ENCODE assay signal across 27 cellular contexts in the genomic region with DNA sequence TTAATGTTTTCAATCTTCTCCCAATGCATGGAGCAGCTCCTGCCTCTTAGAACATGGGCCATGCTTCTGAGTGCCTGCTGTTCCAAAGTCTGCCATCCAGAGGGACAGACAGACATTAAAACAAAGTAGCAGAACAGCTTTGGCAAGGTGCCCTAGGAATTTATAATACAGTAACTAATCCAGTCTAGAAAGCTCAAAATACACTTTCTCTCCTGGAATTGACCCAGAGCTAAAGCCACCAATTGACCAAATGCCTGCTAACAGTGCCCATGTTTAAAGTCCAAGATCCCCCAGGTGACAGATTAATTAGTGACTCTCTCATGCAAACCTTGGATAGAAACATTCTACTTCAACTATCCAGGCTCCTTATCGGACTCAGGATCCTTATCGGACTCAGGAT. TPM values are rescaled to one million over a fixed set of nuclear protein-coding genes. Genes with fewer than 3 reads are reported as not detected.
DNase-seq lines count a peak whose midpoint lies in the region; ATAC-seq and TF ChIP-seq lines count a peak whose summit lies in the region.
"Had no signal": no experiment of that assay in that cellular context is flagged by ENCODE, and none has a peak within 500 bp of the region (broad histone marks: within the 10 kb centered on the region; RNA-seq: fewer than 3 reads in every experiment).

No MANE protein-coding gene starts in this region.

- TF ChIP-seq CTCF in testis (IDR thresholded peaks at IDR 0.05) = no peak

- WGBS in testis, 2 donors = 83 to 90% methylated on average over 2 of the region's 2 CpGs

- intact Hi-C loops in left colon (cut with DNase I, micrococcal nuclease) = loop anchor here in 1 of 2 donors (5.0 to 10.0 kb wide), 2 partner anchors 71 to 148 kb away; a partner anchor contains a TSS
- intact Hi-C loops in testis (cut with DNase I; ENCODE audit: low total_unique reads) = no loop called here

- DNase-seq in DMS 273 (lab: John Stamatoyannopoulos, UW; ENCODE audit: unreplicated experiment) (peak; percentile 45), DMS 273 treated with DMSO at 0.1 percent for 48 hours (lab: John Stamatoyannopoulos, UW) (no peak), SK-N-MC (ENCODE audit: low read depth, low spot score) (no peak), left colon (no peak), testis (peak; percentile 79), amygdala (lab: John Stamatoyannopoulos, UW) (no peak), foreskin melanocyte (no peak)
- DNase-seq: activated CD4-positive, CD25-positive, alpha-beta regulatory T cell; activated CD8-positive, alpha-beta T cell treated with anti-CD3 and anti-CD28 coated beads, Interleukin-2, amount 10 ng/mL, durations not matched to agents 7 days and 5 days; activated naive CD4-positive, alpha-beta T cell treated with anti-CD3 and anti-CD28 coated beads for 36 hours; activated T-cell treated with anti-CD3 and anti-CD28 coated beads, Interleukin-2, amount 50 U/mL, for 4 hours; anterior cingulate cortex; Caco-2; central memory CD4-positive, alpha-beta T cell; glutamatergic neuron; NCI-H1092; NCI-H2081 treated with DMSO at 0.1 percent for 48 hours; NCI-H510A treated with DMSO at 0.1 percent for 48 hours; psoas muscle; stimulated activated CD4-positive, alpha-beta T cell treated with anti-CD3 and anti-CD28 coated beads, Interleukin-4, amount 100 ng/mL, for 4 hours had no signal

- H3K9me3 ChIP-seq in SK-N-MC (ENCODE audit: low read depth, low read length) (no peaks in the 10 kb centered on the region), testis (no peaks in the 10 kb centered on the region)
- H3K9me3 ChIP-seq: Caco-2, esophagus muscularis mucosa, psoas muscle had no signal

- H3K27ac ChIP-seq in SK-N-MC (no peak overlapping the region), testis (no peak overlapping the region)
- H3K27ac ChIP-seq: 22Rv1, esophagus muscularis mucosa, psoas muscle had no signal

- ATAC-seq in left colon (peak; percentile 60), GM21619 (IDR thresholded peaks at IDR 0.05; ENCODE audit: unreplicated experiment) (no peak)
- ATAC-seq: activated CD8-positive, alpha-beta T cell treated with anti-CD3 and anti-CD28 coated beads, Interleukin-2, amount 10 ng/mL, durations not matched to agents 7 days and 5 days; activated T-cell treated with anti-CD3 and anti-CD28 coated beads, Interleukin-2, amount 50 U/mL, for 4 hours; psoas muscle had no signal

- H3K4me1 ChIP-seq in testis = peaks cover 8% of the 10 kb centered on the region
- H3K4me1 ChIP-seq: psoas muscle had no signal

- H3K36me3 ChIP-seq in SK-N-MC (ENCODE audit: insufficient read depth, low read length) (no peaks in the 10 kb centered on the region), testis (ENCODE audit: low read depth, missing control alignments) (no peaks in the 10 kb centered on the region)
- H3K36me3 ChIP-seq: esophagus muscularis mucosa had no signal

- H3K27me3 ChIP-seq in testis = no peaks in the 10 kb centered on the region
- H3K27me3 ChIP-seq: esophagus muscularis mucosa had no signal

- no peak overlapping the region for H3K4me3 ChIP-seq in SK-N-MC
- no peak overlapping the region for H3K4me3 ChIP-seq in testis
- H3K4me3 ChIP-seq: esophagus muscularis mucosa, psoas muscle had no signal

- H3K9ac ChIP-seq in SK-N-MC (ENCODE audit: insufficient read length) = peak overlapping the region; percentile 32

- TF ChIP-seq POLR2A in testis (IDR thresholded peaks at IDR 0.05) = no peak

RNA-seq across cellular contexts. Expression of a gene that starts 11.1 kb away (rescaled TPM):
- total RNA-seq in left colon (under 1 TPM; 0.43 to 0.81 TPM), testis (1 to 10 TPM; 1.4 to 2.6 TPM)
- 1.4 TPM for polyA plus RNA-seq in testis (ENCODE audit: insufficient read depth, low read depth, low replicate concordance)
- total RNA-seq: Caco-2 had no signal

RNA-seq across cellular contexts. Expression of a gene that starts 14.7 kb away (rescaled TPM):
- total RNA-seq in left colon (1 to 10 TPM; 1.3 to 1.8 TPM), testis (1 to 10 TPM; 2.8 to 4.1 TPM)
- polyA plus RNA-seq in testis (ENCODE audit: insufficient read depth, low read depth, low replicate concordance) = 1.5 TPM

RNA-seq across cellular contexts. Expression of a gene that starts 18.1 kb away (rescaled TPM):
- total RNA-seq in left colon (not detected), testis (under 1 TPM; 0.12 to 0.47 TPM)
- 0.88 TPM for polyA plus RNA-seq in testis (ENCODE audit: insufficient read depth, low read depth, low replicate concordance)
- total RNA-seq: activated CD8-positive, alpha-beta T cell treated with anti-CD3 and anti-CD28 coated beads, Interleukin-2, amount 10 ng/mL, durations not matched to agents 7 days and 5 days; activated naive CD4-positive, alpha-beta T cell treated with anti-CD3 and anti-CD28 coated beads for 36 hours; B cell; Caco-2; lower leg skin; mucosa of gallbladder; urinary bladder had no signal

RNA-seq across cellular contexts. Expression of a gene that starts 25.8 kb away (rescaled TPM):
- total RNA-seq in left colon (10 to 100 TPM; 77.5 to 90.0 TPM), testis (10 to 100 TPM; 23.7 to 25.9 TPM)
- polyA plus RNA-seq in testis (ENCODE audit: insufficient read depth, low read depth, low replicate concordance) = 24.3 TPM

RNA-seq across cellular contexts. Expression of a gene that starts 26.1 kb away (rescaled TPM):
- total RNA-seq in left colon (100 to 1,000 TPM in 1 of 2 donors, 10 to 100 TPM in 1; 96.5 to 105 TPM), testis (100 to 1,000 TPM; 110 to 111 TPM)
- 211 TPM for polyA plus RNA-seq in testis (ENCODE audit: insufficient read depth, low read depth, low replicate concordance)

Comparison
In these comparisons a context has a peak if more than half of its experiments do, and no peak if none do; other contexts are left out.
1. DNase-seq: peak in DMS 273 (single experiment) and testis (single experiment); none in DMS 273 treated with DMSO at 0.1 percent for 48 hours (single experiment), SK-N-MC (single experiment), left colon (0 of 2), amygdala (0 of 56) and foreskin melanocyte (single experiment).